In the genomic region with DNA sequence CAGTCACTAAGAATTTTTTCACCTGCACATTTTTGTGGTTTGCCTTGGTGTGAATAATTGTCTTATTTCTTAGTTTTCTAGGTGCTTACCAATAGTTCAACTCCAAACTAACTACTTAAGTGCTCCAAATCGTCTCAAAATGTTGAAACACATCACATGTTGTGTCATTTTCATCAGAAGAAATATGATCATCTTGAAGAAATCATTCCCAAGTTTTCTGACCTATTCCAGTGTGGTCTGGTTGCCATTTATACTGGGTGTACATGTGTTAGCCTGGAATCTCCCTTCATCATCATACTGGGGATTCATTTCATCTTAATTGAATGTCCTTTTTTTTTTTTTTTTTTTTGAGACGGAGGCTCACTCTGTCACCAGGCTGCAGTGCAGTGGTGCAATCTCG, we compare ENCODE assay signal across 15 cellular contexts.
"Had no signal": no experiment of that assay in that cellular context is flagged by ENCODE, and none has a peak within 500 bp of the region (broad histone marks: within the 10 kb centered on the region; RNA-seq: fewer than 3 reads in every experiment).

No MANE protein-coding gene starts in this region.

- DNase-seq: effector memory CD4-positive, alpha-beta T cell; heart right ventricle; hypothalamus; kidney glomerular epithelial cell; mammary epithelial cell; naive thymus-derived CD8-positive, alpha-beta T cell; posterior cingulate gyrus; small intestine; stimulated activated CD4-positive, alpha-beta T cell treated with anti-CD3 and anti-CD28 coated beads, Interleukin-12 subunit alpha, Interleukin-12 subunit beta, amount 100 ng/mL, for 4 hours; stimulated activated naive CD4-positive, alpha-beta T cell; stomach; substantia nigra; transverse colon had no signal

- ATAC-seq: esophagus mucosa; heart right ventricle; left lobe of liver; naive thymus-derived CD8-positive, alpha-beta T cell had no signal
